In genomic region chr5:82356808-82357671, GRCh38 we compare ENCODE assay signal across 1 cellular context.
TF ChIP-seq lines count a peak whose summit lies in the region.

No MANE protein-coding gene starts in this region.

TF ChIP-seq in K562, 482 proteins besides CTCF, POLR2A, EP300 and RAD21 (continued from another document and continues in another):
- TF ChIP-seq ZNF318 (IDR thresholded peaks at IDR 0.05; ENCODE audit: borderline replicate concordance in 1 of 2, low read depth in 1 of 2) (peak in 1 of 2 experiments; percentile 59; a peak in 2 of 4 replicates), THRAP3 (IDR thresholded peaks at IDR 0.05; ENCODE audit: borderline replicate concordance) (no peak), CEBPG (CRISPR knock-in tag; IDR thresholded peaks at IDR 0.05) (no peak; the same call in 1 of the 2 replicates), CEBPG (tag; conservative IDR thresholded peaks at IDR 0.05 in 1 of 2, IDR thresholded peaks at IDR 0.05 in 1 of 2) (peak in 1 of 2 experiments; percentile 63; a peak in 2 of 4 replicates), ZNF584 (CRISPR knock-in tag; IDR thresholded peaks at IDR 0.05; ENCODE audit: low read depth) (peak; percentile 46; the same call in 1 of the 2 replicates), CBX3 (IDR thresholded peaks at IDR 0.05; ENCODE audit: borderline replicate concordance in 1 of 2, low read length in 2 of 2) (peak in 1 of 2 experiments; percentile 85; a peak in 2 of 3 replicates), PATZ1 (CRISPR knock-in tag; IDR thresholded peaks at IDR 0.05; ENCODE audit: borderline replicate concordance) (no peak), BRD9 (IDR thresholded peaks at IDR 0.05; ENCODE audit: low read depth, partially characterized antibody) (peak; percentile 24), CBX8 (IDR thresholded peaks at IDR 0.05; ENCODE audit: borderline replicate concordance, extremely low read depth, low read depth, low read length, poor library complexity, severe bottlenecking) (no peak), ZNF431 (CRISPR knock-in tag; IDR thresholded peaks at IDR 0.05) (0 out of 2 replicates have a peak, but pooled peaks have one; percentile 50), MTF1 (CRISPR knock-in tag; IDR thresholded peaks at IDR 0.05; ENCODE audit: borderline replicate concordance) (no peak), NEUROD1 (IDR thresholded peaks at IDR 0.05; ENCODE audit: borderline replicate concordance, low read depth, low read length, partially characterized antibody) (peak; percentile 51), FOXM1 (IDR thresholded peaks at IDR 0.05; ENCODE audit: low read depth) (peak; percentile 62; the same call in 1 of the 2 replicates), FOXM1 (CRISPR knock-in tag; IDR thresholded peaks at IDR 0.05; ENCODE audit: low read depth) (0 out of 2 replicates have a peak, but pooled peaks have one; percentile 36), E2F8 (IDR thresholded peaks at IDR 0.05; ENCODE audit: low read depth, partially characterized antibody) (peak; percentile 29), ZNF23 (CRISPR knock-in tag; IDR thresholded peaks at IDR 0.05) (no peak), TOE1 (IDR thresholded peaks at IDR 0.05; ENCODE audit: borderline replicate concordance) (peak; percentile 35; the same call in 1 of the 2 replicates), TOE1 (CRISPR knock-in tag; IDR thresholded peaks at IDR 0.05; ENCODE audit: borderline replicate concordance, low read depth) (no peak), ETV5 (CRISPR knock-in tag; IDR thresholded peaks at IDR 0.05; ENCODE audit: low read depth) (peak; percentile 73; the same call in 1 of the 2 replicates), SMC3 (conservative IDR thresholded peaks at IDR 0.05; ENCODE audit: insufficient read depth, low read depth, low read length) (0 out of 2 replicates have a peak, but pooled peaks have one; percentile 31), ZFP36 (IDR thresholded peaks at IDR 0.05; ENCODE audit: low read depth, low read length, partially characterized antibody) (peak; percentile 11), RREB1 (CRISPR knock-in tag; IDR thresholded peaks at IDR 0.05) (0 out of 2 replicates have a peak, but pooled peaks have one; percentile 40), MNT (conservative IDR thresholded peaks at IDR 0.05) (peak; percentile 40 to 59; a peak in 2 of 4 replicates), ZNF644 (tag; IDR thresholded peaks at IDR 0.05; ENCODE audit: low read depth) (0 out of 2 replicates have a peak, but pooled peaks have one; percentile 23), HDAC3 (IDR thresholded peaks at IDR 0.05; ENCODE audit: borderline replicate concordance, partially characterized antibody) (peak; percentile 33), ZNF717 (CRISPR knock-in tag; IDR thresholded peaks at IDR 0.05) (no peak), ZNF785 (CRISPR knock-in tag; IDR thresholded peaks at IDR 0.05) (no peak), ZNF140 (CRISPR knock-in tag; IDR thresholded peaks at IDR 0.05) (no peak), C11orf30 (IDR thresholded peaks at IDR 0.05; ENCODE audit: low read depth) (peak; percentile 17; the same call in 1 of the 2 replicates), MYNN (IDR thresholded peaks at IDR 0.05) (no peak), MYNN (CRISPR knock-in tag; IDR thresholded peaks at IDR 0.05) (no peak), ATF1 (CRISPR knock-in tag; IDR thresholded peaks at IDR 0.05) (no peak), ATF1 (tag; IDR thresholded peaks at IDR 0.05) (peak; percentile 80), ZBTB26 (CRISPR knock-in tag; IDR thresholded peaks at IDR 0.05) (no peak), NR2C2 (CRISPR knock-in tag; IDR thresholded peaks at IDR 0.05) (0 out of 2 replicates have a peak, but pooled peaks have one; percentile 47), NR2C2 (tag; IDR thresholded peaks at IDR 0.05) (peak; percentile 87), ZKSCAN3 (CRISPR knock-in tag; IDR thresholded peaks at IDR 0.05) (no peak), ZBED1 (IDR thresholded peaks at IDR 0.05) (no peak), SMAD4 (CRISPR knock-in tag; conservative IDR thresholded peaks at IDR 0.05) (peak; percentile 86)
